ENCODE assay signal across 23 cellular contexts in genomic region chr2:153169567-153169966, GRCh38.
"Had no signal": no experiment of that assay in that cellular context is flagged by ENCODE, and none has a peak within 500 bp of the region (broad histone marks: within the 10 kb centered on the region; RNA-seq: fewer than 3 reads in every experiment).

No MANE protein-coding gene starts in this region.

- H3K36me3 ChIP-seq: brain microvascular endothelial cell, cardiac muscle cell, Peyer's patch, SJSA1 had no signal

- DNase-seq: activated CD4-positive, alpha-beta T cell treated with anti-CD3 and anti-CD28 coated beads for 48 hours; activated CD4-positive, alpha-beta T cell treated with anti-CD3 and anti-CD28 coated beads, Interleukin-2, amount 50 U/mL, for 4 hours; activated CD4-positive, CD25-positive, alpha-beta regulatory T cell treated with anti-CD3 and anti-CD28 coated beads, Interleukin-2, amount 50 U/mL, for 72 hours; activated CD8-positive, alpha-beta memory T cell treated with anti-CD3 and anti-CD28 coated beads for 24 hours; activated effector memory CD4-positive, alpha-beta T cell treated with anti-CD3 and anti-CD28 coated beads, Interleukin-2, amount 50 U/mL, for 16 hours; activated naive CD4-positive, alpha-beta T cell treated with anti-CD3 and anti-CD28 coated beads for 36 hours; activated T-cell treated with anti-CD3 and anti-CD28 coated beads, Interleukin-2, amount 50 U/mL, for 4 hours; brain microvascular endothelial cell; KG1; NCI-H1048; NCI-H1417 treated with DMSO at 0.1 percent for 48 hours; NCI-H187; NCI-H510A treated with DMSO at 0.1 percent for 48 hours; NK-92 treated with Interleukin-12 subunit alpha and Interleukin-12 subunit beta, amount 100 ng/mL, for 24 hours; Peyer's patch; SHP77 had no signal

- H3K27ac Mint-ChIP-seq: activated naive CD4-positive, alpha-beta T cell treated with anti-CD3 and anti-CD28 coated beads for 36 hours; activated naive CD8-positive, alpha-beta T cell; IgD-negative memory B cell; T-helper 1 cell treated with Interleukin-12 subunit alpha and Interleukin-12 subunit beta and Interleukin-4 antibody, amounts not matched to agents 30 μg/mL and 1 μg/mL, for 36 hours; WTC11 had no signal

- H3K9me3 ChIP-seq: Peyer's patch, SJSA1 had no signal

- H3K27me3 Mint-ChIP-seq: activated naive CD8-positive, alpha-beta T cell; IgD-negative memory B cell had no signal

- ATAC-seq: activated T-cell treated with anti-CD3 and anti-CD28 coated beads, Interleukin-2, amount 50 U/mL, for 4 hours; SK-N-SH treated with all-trans-retinoic acid at 6 μM for 48 hours; WTC11 had no signal

- H3K4me1 Mint-ChIP-seq: IgD-negative memory B cell, WTC11 had no signal

- H3K4me1 ChIP-seq: Peyer's patch, SJSA1 had no signal

- H3K4me3 ChIP-seq: cardiac muscle cell, Peyer's patch, SJSA1 had no signal

- H3K9me3 Mint-ChIP-seq: activated T-cell treated with anti-CD3 and anti-CD28 coated beads, Interleukin-2, amount 50 U/mL, for 4 hours; T-helper 1 cell treated with Interleukin-12 subunit alpha and Interleukin-12 subunit beta and Interleukin-4 antibody, amounts not matched to agents 30 μg/mL and 1 μg/mL, for 36 hours had no signal

- H3K4me3 Mint-ChIP-seq: activated naive CD4-positive, alpha-beta T cell treated with anti-CD3 and anti-CD28 coated beads for 36 hours; activated naive CD8-positive, alpha-beta T cell; activated T-cell treated with anti-CD3 and anti-CD28 coated beads, Interleukin-2, amount 50 U/mL, for 4 hours; IgD-negative memory B cell; T-helper 1 cell treated with Interleukin-12 subunit alpha and Interleukin-12 subunit beta and Interleukin-4 antibody, amounts not matched to agents 30 μg/mL and 1 μg/mL, for 36 hours; WTC11 had no signal

- H3K36me3 Mint-ChIP-seq: activated naive CD8-positive, alpha-beta T cell; IgD-negative memory B cell; WTC11 had no signal
